In the genomic region with DNA sequence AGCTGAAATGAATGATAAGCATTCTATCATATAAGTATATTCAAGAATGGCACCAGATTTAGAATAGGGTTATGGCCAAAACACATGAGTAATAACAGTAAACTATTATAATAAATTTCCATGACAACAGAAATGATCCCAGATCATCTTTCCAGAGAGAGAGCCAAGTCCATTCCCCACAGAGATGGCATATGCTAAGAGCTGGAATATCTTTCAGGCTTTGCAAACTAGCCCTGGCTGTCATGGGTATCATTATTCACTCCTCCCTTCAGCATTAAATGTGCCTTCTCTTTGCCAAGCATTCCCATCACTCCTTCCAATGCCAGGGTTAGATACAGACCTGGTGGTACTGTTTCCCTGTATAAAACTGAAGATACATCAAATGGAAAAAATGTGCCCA, we compare ENCODE assay signal across 18 cellular contexts. TPM values are rescaled to one million over a fixed set of nuclear protein-coding genes. Genes with fewer than 3 reads are reported as not detected.
A peak's percentile ranks its signal among the peaks of the same experiment; 100 is the strongest.
DNase-seq lines count a peak whose midpoint lies in the region; ATAC-seq, FAIRE-seq and TF ChIP-seq lines count a peak whose summit lies in the region.
"Had no signal": no experiment of that assay in that cellular context is flagged by ENCODE, and none has a peak within 500 bp of the region (broad histone marks: within the 10 kb centered on the region; RNA-seq: fewer than 3 reads in every experiment).

No MANE protein-coding gene starts in this region.

- in situ Hi-C loops in IMR-90 (cut with MboI; ENCODE audit: low sequenced_read_pairs) (no loop called here), gastrocnemius medialis (cut with MboI; ENCODE audit: low sequenced_read_pairs in 4 of 4) (no loop called here)

- H2AK9ac ChIP-seq in IMR-90 (replicated peaks; ENCODE audit: low read depth, low read length, poor library complexity), result no peak overlapping the region

- peak overlapping the region; percentile 60 to 66; a peak in 2 of 4 replicates for H4K8ac ChIP-seq in IMR-90 (ENCODE audit: low read depth in 2 of 2, low read length in 2 of 2)

- H3K79me1 ChIP-seq in IMR-90 (ENCODE audit: low read depth in 1 of 2, low read length in 2 of 2), result peaks cover 46 to 84% of the 10 kb centered on the region in 2 experiments

- H3K4me1 ChIP-seq in IMR-90 (ENCODE audit: control insufficient read depth, insufficient read depth, low read length) (peaks cover 9% of the 10 kb centered on the region), gastrocnemius medialis (peaks cover 73 to 80% of the 10 kb centered on the region in 2 donors), pancreas (peaks cover 0 to 3% (median under 1%) of the 10 kb centered on the region in 3 donors), spleen (peaks cover 0 to 31% (median 8%) of the 10 kb centered on the region in 6 donors)

- no peak overlapping the region for H3K23ac ChIP-seq in IMR-90 (ENCODE audit: low read depth, low read length)

- H3K18ac ChIP-seq in IMR-90 (ENCODE audit: low read depth, low read length), result peak overlapping the region; percentile 76

- H3K36me3 ChIP-seq in IMR-90 (ENCODE audit: control insufficient read depth, insufficient read depth, low read length) (peaks cover 20% of the 10 kb centered on the region), gastrocnemius medialis (peaks cover 0 to 15% of the 10 kb centered on the region in 2 donors), pancreas (no peaks in the 10 kb centered on the region), spleen (peaks cover 0 to 89% (median 42%) of the 10 kb centered on the region in 6 donors)

- H3K4me3 Mint-ChIP-seq in activated T-helper 17 cell treated with anti-CD3 and anti-CD28 coated beads, Interleukin-2, amount 50 U/mL, for 72 hours, result no peak overlapping the region
- H3K4me3 Mint-ChIP-seq: CD4-positive, alpha-beta T cell had no signal

- TF ChIP-seq POLR2A in IMR-90 (IDR thresholded peaks at IDR 0.05; ENCODE audit: low read depth, low read length), result no peak
- TF ChIP-seq POLR2A in gastrocnemius medialis (IDR thresholded peaks at IDR 0.05), result no peak
- no peak for TF ChIP-seq POLR2A in spleen (IDR thresholded peaks at IDR 0.05)

- peaks cover 14% of the 10 kb centered on the region for H3K9me1 ChIP-seq in IMR-90 (ENCODE audit: insufficient read depth, low read length)

- H4K5ac ChIP-seq in IMR-90 (ENCODE audit: low read depth, low read length), result peak overlapping the region; percentile 77; the same call in 1 of the 2 replicates

- H2AK5ac ChIP-seq in IMR-90 (ENCODE audit: low read depth, low read length), result peak overlapping the region; percentile 23

- H3K27ac Mint-ChIP-seq in activated T-helper 17 cell treated with anti-CD3 and anti-CD28 coated beads, Interleukin-2, amount 50 U/mL, for 72 hours, result peak overlapping the region; percentile 14
- H3K27ac Mint-ChIP-seq: CD4-positive, alpha-beta T cell had no signal

- H3K27me3 ChIP-seq in IMR-90 (ENCODE audit: control insufficient read depth, insufficient read depth, low read length) (no peaks in the 10 kb centered on the region), gastrocnemius medialis (no peaks in the 10 kb centered on the region), pancreas (no peaks in the 10 kb centered on the region), spleen (replicated peaks in 1 of 7) (no peaks in the 10 kb centered on the region)

- H3K9me3 Mint-ChIP-seq in activated T-helper 17 cell treated with anti-CD3 and anti-CD28 coated beads, Interleukin-2, amount 50 U/mL, for 72 hours, result no peaks in the 10 kb centered on the region
- H3K9me3 Mint-ChIP-seq: CD4-positive, alpha-beta T cell had no signal

- no peak for FAIRE-seq in pancreas (lab: Jason Lieb, UNC)
- FAIRE-seq: K562 had no signal

- dilution Hi-C loops in IMR-90 (cut with HindIII; ENCODE audit: low sequenced_read_pairs, unreplicated experiment), result no loop called here

- H3K27ac ChIP-seq in IMR-90 (ENCODE audit: insufficient read depth, low read length), result peak overlapping the region; percentile 56; the same call in 1 of the 2 replicates
- H3K27ac ChIP-seq in gastrocnemius medialis, result peak overlapping the region; percentile 79 to 97 (median 84)
- H3K27ac ChIP-seq in pancreas, result no peak overlapping the region
- no peak overlapping the region for H3K27ac ChIP-seq in spleen
- H3K27ac ChIP-seq: RWPE1 had no signal

- POLR2A ChIA-PET in IMR-90 (lab: Charles Lee; ENCODE audit: unreplicated experiment), result no interaction called here

- ATAC-seq in IMR-90 (ENCODE audit: low read depth) (no peak), gastrocnemius medialis (no peak), pancreas (no peak)
- ATAC-seq in activated T-helper 17 cell treated with anti-CD3 and anti-CD28 coated beads, Interleukin-2, amount 50 U/mL, for 72 hours (replicated peaks), result no peak
- ATAC-seq in activated CD4-positive, CD25-positive, alpha-beta regulatory T cell treated with anti-CD3 and anti-CD28 coated beads, Interleukin-2, amount 50 U/mL, for 24 hours, result no peak
- ATAC-seq: K562, PC-3 had no signal

- intact Hi-C loops in IMR-90 (cut with micrococcal nuclease), result no loop called here
- intact Hi-C loops in gastrocnemius medialis (cut with DNase I; ENCODE audit: low total_unique reads), result no loop called here
- intact Hi-C loops in pancreas (cut with DNase I), result no loop called here
- intact Hi-C loops in spleen (cut with DNase I; ENCODE audit: low total_unique reads), result no loop called here

- H3K4me3 ChIP-seq in IMR-90 (ENCODE audit: insufficient read depth, low read depth, low read length) (no peak overlapping the region), gastrocnemius medialis (no peak overlapping the region), pancreas (no peak overlapping the region), spleen (no peak overlapping the region)
- H3K4me3 ChIP-seq: K562 had no signal

- no peak for TF ChIP-seq CTCF in IMR-90 (conservative IDR thresholded peaks at IDR 0.05; ENCODE audit: low read depth, low read length)
- no peak for TF ChIP-seq CTCF in gastrocnemius medialis (IDR thresholded peaks at IDR 0.05 in 4 of 5, conservative IDR thresholded peaks at IDR 0.05 in 1 of 5)
- TF ChIP-seq CTCF in pancreas (IDR thresholded peaks at IDR 0.05), result no peak
- no peak for TF ChIP-seq CTCF in spleen (IDR thresholded peaks at IDR 0.05 in 8 of 11, conservative IDR thresholded peaks at IDR 0.05 in 3 of 11)

- no peaks in the 10 kb centered on the region for H3K27me3 Mint-ChIP-seq in activated T-helper 17 cell treated with anti-CD3 and anti-CD28 coated beads, Interleukin-2, amount 50 U/mL, for 72 hours
- H3K27me3 Mint-ChIP-seq: CD4-positive, alpha-beta T cell had no signal

- H3K9ac ChIP-seq in IMR-90 (ENCODE audit: low read depth, low read length), result no peak overlapping the region

- CTCF ChIA-PET in IMR-90 (lab: Yijun Ruan, JAX), result interaction anchor here (0.8 to 1.3 kb wide), 2 partner anchors 31 to 38 kb away, joined by 3 to 4 read pairs; no protein-coding TSS in a partner anchor

- peaks cover 84% of the 10 kb centered on the region for H3K36me3 Mint-ChIP-seq in activated T-helper 17 cell treated with anti-CD3 and anti-CD28 coated beads, Interleukin-2, amount 50 U/mL, for 72 hours (ENCODE audit: low read depth)

- H2BK20ac ChIP-seq in IMR-90 (ENCODE audit: low read depth, low read length), result peak overlapping the region; percentile 75; the same call in 1 of the 2 replicates

- no peak overlapping the region for H3K56ac ChIP-seq in IMR-90 (ENCODE audit: extremely low read depth, insufficient read depth, low read length)

- peak overlapping the region; percentile 33; the same call in 1 of the 2 replicates for H3K4me2 ChIP-seq in IMR-90 (ENCODE audit: low read depth, low read length)

- no TSS peak for BruUV-seq in IMR-90 (replicated peaks; lab: Mats Ljungman, UMichigan)

- no peaks in the 10 kb centered on the region for H3K4me1 Mint-ChIP-seq in activated T-helper 17 cell treated with anti-CD3 and anti-CD28 coated beads, Interleukin-2, amount 50 U/mL, for 72 hours

- peak overlapping the region; percentile 73 for H4K91ac ChIP-seq in IMR-90 (ENCODE audit: insufficient read depth, low read depth, low read length)

- DNase-seq in AG08395 (ENCODE audit: low spot score) (peak; percentile 7), IMR-90 (no peak), gastrocnemius medialis (no peak), pancreas (no peak), spleen (no peak)
- DNase-seq: Caco-2; CD4-positive, alpha-beta T cell; GDM1; MV-4-11; NCI-H1417 treated with DMSO at 0.1 percent for 48 hours; NCI-H1930; NCI-H2171; NCI-H774; PC-3 had no signal

- peak overlapping the region; percentile 94 for H2BK5ac ChIP-seq in IMR-90 (ENCODE audit: low read depth, low read length, poor library complexity, severe bottlenecking)

- peak overlapping the region; percentile 85 for H3K14ac ChIP-seq in IMR-90 (replicated peaks; ENCODE audit: low read depth, low read length)

- H3K4ac ChIP-seq in IMR-90 (ENCODE audit: low read depth, low read length), result peak overlapping the region; percentile 73; the same call in 1 of the 2 replicates

- no peak overlapping the region for H2AFZ ChIP-seq in IMR-90 (replicated peaks; ENCODE audit: low read length, poor library complexity)

- H2BK120ac ChIP-seq in IMR-90 (ENCODE audit: low read depth, low read length), result peak overlapping the region; percentile 55; the same call in 1 of the 2 replicates

- TF ChIP-seq RAD21 in IMR-90 (IDR thresholded peaks at IDR 0.05; ENCODE audit: low read length), result no peak

- 0 out of 3 replicates have a peak overlapping the region, but pooled peaks have one; percentile 17 for H2BK15ac ChIP-seq in IMR-90 (ENCODE audit: low read depth, low read length)

- peaks cover 5% of the 10 kb centered on the region; the same call in 1 of the 2 replicates for H4K20me1 ChIP-seq in IMR-90 (ENCODE audit: insufficient read depth, low read length)

- H3K9me3 ChIP-seq in IMR-90 (ENCODE audit: control insufficient read depth, insufficient read depth, low read length) (no peaks in the 10 kb centered on the region), gastrocnemius medialis (no peaks in the 10 kb centered on the region), pancreas (no peaks in the 10 kb centered on the region), spleen (no peaks in the 10 kb centered on the region)
- H3K9me3 ChIP-seq: Caco-2 had no signal

RNA-seq across cellular contexts. Expression of a gene that starts 10.9 kb away (rescaled TPM):
- total RNA-seq in IMR-90 (2012; rRNA removed) (19.4 and 43.3 TPM in 2 replicates), gastrocnemius medialis (100 to 1,000 TPM in 3 of 4 donors, 10 to 100 TPM in 1; 65.1 to 126 (median 110) TPM), pancreas (10 to 100 TPM in 2 of 6 donors, 1 to 10 TPM in 4; 7.0 to 18.2 (median 9.4) TPM), spleen (10 to 100 TPM; 46.3 to 76.9 (median 59.3) TPM)
- polyA plus RNA-seq in IMR-90 (2012; rRNA removed) (31.6 and 32.4 TPM in 2 replicates), pancreas (10 to 100 TPM in 1 of 2 donors, 1 to 10 TPM in 1; 7.9 to 15.0 TPM), spleen (10 to 100 TPM; 12.2 to 35.8 (median 22.6) TPM)
- 5.2 and 11.4 TPM in 2 replicates for polyA plus RNA-seq in IMR-90 (2012; cell fraction: cytosol; rRNA removed)
- polyA plus RNA-seq in IMR-90 (2012; cell fraction: nucleus; rRNA removed; ENCODE audit: low replicate concordance), result 1.9 and 13.6 TPM in 2 replicates
- 10 to 100 TPM; 10.2 to 16.3 TPM for total RNA-seq in activated T-helper 17 cell treated with anti-CD3 and anti-CD28 coated beads, Interleukin-2, amount 50 U/mL, for 72 hours

Comparison
In these comparisons a context has a peak if more than half of its experiments do, and no peak if none do; other contexts are left out.
1. H3K27ac ChIP-seq: peak in IMR-90 (single experiment) and gastrocnemius medialis (4 of 4); none in pancreas (0 of 4) and spleen (0 of 8).